In genomic region chr3:37801966-37802365, GRCh38 we compare ENCODE assay signal across 24 cellular contexts.
"Had no signal": no experiment of that assay in that cellular context is flagged by ENCODE, and none has a peak within 500 bp of the region (broad histone marks: within the 10 kb centered on the region; RNA-seq: fewer than 3 reads in every experiment).

No MANE protein-coding gene starts in this region.

- FAIRE-seq: colon, endothelial cell of umbilical vein, frontal cortex, kidney had no signal

- H3K27ac ChIP-seq: coronary artery, dorsolateral prefrontal cortex, esophagus muscularis mucosa, foreskin keratinocyte, gastroesophageal sphincter, heart left ventricle, hepatocyte, lower lobe of right lung had no signal

- H3K4me1 ChIP-seq: foreskin keratinocyte, lower lobe of right lung had no signal

- H3K9me3 ChIP-seq: esophagus muscularis mucosa, gastroesophageal sphincter, heart left ventricle, lower lobe of right lung, mucosa of descending colon had no signal

- H3K4me3 ChIP-seq: coronary artery, dorsolateral prefrontal cortex, esophagus muscularis mucosa, gastroesophageal sphincter, heart left ventricle, hepatocyte, lower lobe of right lung, mucosa of descending colon had no signal

- H3K4me2 ChIP-seq: hepatocyte had no signal

- H3K79me2 ChIP-seq: hepatocyte had no signal

- H2AFZ ChIP-seq: hepatocyte had no signal

- ATAC-seq: foreskin keratinocyte, gastroesophageal sphincter, heart left ventricle, left colon, left lobe of liver, left ventricle myocardium superior, lower lobe of right lung, mucosa of descending colon had no signal

- DNase-seq: dermis blood vessel endothelial cell; dorsolateral prefrontal cortex; effector CD4-positive, alpha-beta T cell; effector memory CD4-positive, alpha-beta T cell; foreskin keratinocyte; heart left ventricle; immature natural killer cell; islet precursor cell; kidney; kidney glomerular epithelial cell; left colon; left ventricle myocardium superior; lower lobe of right lung; mesenchymal stem cell; mucosa of descending colon; naive B cell had no signal

- H3K27me3 ChIP-seq: dorsolateral prefrontal cortex, esophagus muscularis mucosa, foreskin keratinocyte, gastroesophageal sphincter, heart left ventricle, hepatocyte had no signal
